Comparison of ENCODE assay signal across 23 cellular contexts in genomic region chr20:15642099-15642498, GRCh38.
"Had no signal": no experiment of that assay in that cellular context is flagged by ENCODE, and none has a peak within 500 bp of the region (broad histone marks: within the 10 kb centered on the region; RNA-seq: fewer than 3 reads in every experiment).

No MANE protein-coding gene starts in this region.

- H3K27me3 ChIP-seq: foreskin keratinocyte, neural progenitor cell, right lobe of liver, tibial artery, upper lobe of left lung, uterus had no signal

- H2AFZ ChIP-seq: neural progenitor cell, parathyroid adenoma had no signal

- ATAC-seq: foreskin keratinocyte; left colon; left ventricle myocardium superior; natural killer cell treated with Interleukin-12 subunit alpha and Interleukin-12 subunit beta and Interleukin-15 and Interleukin-18, amount 100 ng/mL, for 72 hours; psoas muscle; right lobe of liver; stimulated activated effector memory CD8-positive, alpha-beta T cell treated with anti-CD3 and anti-CD28 coated beads, Interleukin-12 subunit alpha, Interleukin-12 subunit beta, amount 100 ng/mL, for 72 hours had no signal

- H3K36me3 Mint-ChIP-seq: natural killer cell treated with Interleukin-12 subunit alpha and Interleukin-12 subunit beta and Interleukin-15 and Interleukin-18, amount 100 ng/mL, for 72 hours; neural progenitor cell; stimulated activated effector memory CD8-positive, alpha-beta T cell treated with anti-CD3 and anti-CD28 coated beads, Interleukin-12 subunit alpha, Interleukin-12 subunit beta, amount 100 ng/mL, for 72 hours had no signal

- H3K79me2 ChIP-seq: parathyroid adenoma had no signal

- H3K36me3 ChIP-seq: neural progenitor cell, right lobe of liver, tibial artery, upper lobe of left lung, uterus had no signal

- H3K27ac Mint-ChIP-seq: dendritic cell treated with granulocyte-macrophage colony-stimulating factor and Interleukin-4, amounts not matched to agents 40 ng/mL and 50 ng/mL, for 4 days; natural killer cell treated with Interleukin-12 subunit alpha and Interleukin-12 subunit beta and Interleukin-15 and Interleukin-18, amount 100 ng/mL, for 72 hours; stimulated activated effector memory CD8-positive, alpha-beta T cell treated with anti-CD3 and anti-CD28 coated beads, Interleukin-12 subunit alpha, Interleukin-12 subunit beta, amount 100 ng/mL, for 72 hours; stimulated activated naive CD8-positive, alpha-beta T cell treated with anti-CD3 and anti-CD28 coated beads, Interleukin-15, Interleukin-2, amounts not matched to agents 100 ng/mL and 50 ng/mL, for 24 hours had no signal

- H3K4me1 ChIP-seq: foreskin keratinocyte, parathyroid adenoma, psoas muscle, right lobe of liver, upper lobe of left lung, uterus had no signal

- DNase-seq: erythroblast; foreskin keratinocyte; head of caudate nucleus; hippocampal formation; left colon; left ventricle myocardium superior; midbrain; nucleus accumbens; psoas muscle; retina; right lobe of liver; stimulated activated CD4-positive, alpha-beta T cell treated with anti-CD3 and anti-CD28 coated beads, Interleukin-4, amount 100 ng/mL, for 1 hour; stimulated activated CD8-positive, alpha-beta memory T cell treated with anti-CD3 and anti-CD28 coated beads, Interleukin-4, amount 100 ng/mL, for 48 hours; upper lobe of left lung; uterus had no signal

- H3K27ac ChIP-seq: foreskin keratinocyte, neural progenitor cell, parathyroid adenoma, psoas muscle, right lobe of liver, upper lobe of left lung, uterus had no signal

- H3K4me2 ChIP-seq: neural progenitor cell had no signal

- H3K9ac ChIP-seq: neural progenitor cell, parathyroid adenoma had no signal

- H3K9me3 ChIP-seq: psoas muscle, right lobe of liver, tibial artery, upper lobe of left lung, uterus had no signal

- H3K9me3 Mint-ChIP-seq: dendritic cell treated with granulocyte-macrophage colony-stimulating factor and Interleukin-4, amounts not matched to agents 40 ng/mL and 50 ng/mL, for 4 days had no signal

- H3K4me1 Mint-ChIP-seq: stimulated activated effector memory CD8-positive, alpha-beta T cell treated with anti-CD3 and anti-CD28 coated beads, Interleukin-12 subunit alpha, Interleukin-12 subunit beta, amount 100 ng/mL, for 72 hours had no signal

- H3K4me3 ChIP-seq: lung, neural progenitor cell, psoas muscle, right lobe of liver, tibial artery, upper lobe of left lung, uterus had no signal

- H3K27me3 Mint-ChIP-seq: dendritic cell treated with granulocyte-macrophage colony-stimulating factor and Interleukin-4, amounts not matched to agents 40 ng/mL and 50 ng/mL, for 4 days; natural killer cell treated with Interleukin-12 subunit alpha and Interleukin-12 subunit beta and Interleukin-15 and Interleukin-18, amount 100 ng/mL, for 72 hours; stimulated activated naive CD8-positive, alpha-beta T cell treated with anti-CD3 and anti-CD28 coated beads, Interleukin-15, Interleukin-2, amounts not matched to agents 100 ng/mL and 50 ng/mL, for 24 hours had no signal

- H3K4me3 Mint-ChIP-seq: dendritic cell treated with granulocyte-macrophage colony-stimulating factor and Interleukin-4, amounts not matched to agents 40 ng/mL and 50 ng/mL, for 4 days; natural killer cell treated with Interleukin-12 subunit alpha and Interleukin-12 subunit beta and Interleukin-15 and Interleukin-18, amount 100 ng/mL, for 72 hours; neural progenitor cell; stimulated activated effector memory CD8-positive, alpha-beta T cell treated with anti-CD3 and anti-CD28 coated beads, Interleukin-12 subunit alpha, Interleukin-12 subunit beta, amount 100 ng/mL, for 72 hours; stimulated activated naive CD8-positive, alpha-beta T cell treated with anti-CD3 and anti-CD28 coated beads, Interleukin-15, Interleukin-2, amounts not matched to agents 100 ng/mL and 50 ng/mL, for 24 hours had no signal
